ENCODE assay signal across 15 cellular contexts in genomic region chr18:2910261-2910660, GRCh38.
DNase-seq lines count a peak whose midpoint lies in the region; ATAC-seq, FAIRE-seq and TF ChIP-seq lines count a peak whose summit lies in the region.
"Had no signal": no experiment of that assay in that cellular context is flagged by ENCODE, and none has a peak within 500 bp of the region (broad histone marks: within the 10 kb centered on the region; RNA-seq: fewer than 3 reads in every experiment).

No MANE protein-coding gene starts in this region.

- in situ Hi-C loops in HepG2 (cut with HindIII; ENCODE audit: extremely low pct_ligation_motif_present, low pct_unique_long_range_greater_than_20kb), result no loop called here

- 0 out of 4 replicates have a peak, but pooled peaks of 1 of the 2 experiments have one; percentile 2 for TF ChIP-seq POLR2A in HepG2 (IDR thresholded peaks at IDR 0.05; ENCODE audit: insufficient read depth in 1 of 2, low read depth in 2 of 2, low read length in 2 of 2)
- TF ChIP-seq POLR2A in esophagus muscularis mucosa (IDR thresholded peaks at IDR 0.05; ENCODE audit: low read depth), result no peak

- H3K9me3 ChIP-seq in BLaER1, result no peaks in the 10 kb centered on the region
- H3K9me3 ChIP-seq in BLaER1 treated with 17β-estradiol and CSF1 and Interleukin-3, amounts not matched to agents 10 nM and 100 nM (replicated peaks in 1 of 11), result no peaks in the 10 kb centered on the region
- no peaks in the 10 kb centered on the region for H3K9me3 ChIP-seq in HepG2 (ENCODE audit: low read length)
- no peaks in the 10 kb centered on the region for H3K9me3 ChIP-seq in esophagus muscularis mucosa
- no peaks in the 10 kb centered on the region for H3K9me3 ChIP-seq in aorta (ENCODE audit: control insufficient read depth, low read length)
- H3K9me3 ChIP-seq: A549, BE2C had no signal

- intact Hi-C loops in HepG2 (cut with micrococcal nuclease; ENCODE audit: unreplicated experiment), result no loop called here
- intact Hi-C loops in esophagus muscularis mucosa (cut with DNase I), result no loop called here
- intact Hi-C loops in aorta (cut with DNase I), result no loop called here

- no TSS peak for BruUV-seq in HepG2 (replicated peaks; lab: Mats Ljungman, UMichigan)

- H3K27ac ChIP-seq in BLaER1 (peak overlapping the region; percentile 48), HepG2 (ENCODE audit: extremely low read length, insufficient read depth, low read length) (no peak overlapping the region), esophagus muscularis mucosa (replicated peaks in 1 of 4) (no peak overlapping the region), aorta (ENCODE audit: low read depth in 1 of 2, low read length in 2 of 2) (no peak overlapping the region)
- no peak overlapping the region for H3K27ac ChIP-seq in BLaER1 treated with 17β-estradiol and CSF1 and Interleukin-3, amounts not matched to agents 10 nM and 100 nM
- H3K27ac ChIP-seq: A549, GM23248 had no signal

- FAIRE-seq in HepG2 (lab: Jason Lieb, UNC), result no peak
- FAIRE-seq: A549, H54, HTR-8/SVneo had no signal

- H4K20me1 ChIP-seq in BLaER1, result no peaks in the 10 kb centered on the region
- H4K20me1 ChIP-seq in BLaER1 treated with 17β-estradiol and CSF1 and Interleukin-3, amounts not matched to agents 10 nM and 100 nM, result peaks cover 0 to 100% (median 37%) of the 10 kb centered on the region in 11 experiments; a peak in 18 of 22 replicates
- peaks cover 10% of the 10 kb centered on the region for H4K20me1 ChIP-seq in HepG2 (ENCODE audit: insufficient read depth, low read length)

- H3K9ac ChIP-seq in BLaER1 (peak overlapping the region; percentile 4; the same call in 1 of the 2 replicates), HepG2 (ENCODE audit: insufficient read depth, low read depth, low read length) (no peak overlapping the region)
- no peak overlapping the region for H3K9ac ChIP-seq in BLaER1 treated with 17β-estradiol and CSF1 and Interleukin-3, amounts not matched to agents 10 nM and 100 nM
- H3K9ac ChIP-seq: GM23248 had no signal

- DNase-seq in HepG2 (ENCODE audit: low spot score) (no peak), NCI-H748 (lab: John Stamatoyannopoulos, UW; ENCODE audit: unreplicated experiment) (no peak), esophagus muscularis mucosa (ENCODE audit: extremely low spot score) (no peak), aorta (no peak)
- DNase-seq in stimulated activated CD8-positive, alpha-beta memory T cell treated with anti-CD3 and anti-CD28 coated beads, Interleukin-4, amount 100 ng/mL, for 48 hours, result peak; percentile 15
- no peak for DNase-seq in stimulated activated CD4-positive, alpha-beta T cell treated with anti-CD3 and anti-CD28 coated beads, Interleukin-4, amount 100 ng/mL, for 1 hour
- DNase-seq: BE2C, DMS 273 treated with DMSO at 0.1 percent for 48 hours, GM23248 had no signal

- no peak overlapping the region for H2AFZ ChIP-seq in HepG2 (ENCODE audit: low read length)
- H2AFZ ChIP-seq: GM23248 had no signal

- CTCF ChIA-PET in HepG2 (lab: Yijun Ruan, JAX; ENCODE audit: low intra/inter-chr PET ratio, low total read pairs), result no interaction called here

- no peak for TF ChIP-seq CTCF in HepG2 (CRISPR knock-in tag; IDR thresholded peaks at IDR 0.05)
- no peak for TF ChIP-seq CTCF in esophagus muscularis mucosa (IDR thresholded peaks at IDR 0.05)

- TF ChIP-seq RAD21 in HepG2 (CRISPR knock-in tag; IDR thresholded peaks at IDR 0.05), result no peak

- H3K4me3 ChIP-seq in BLaER1 (no peak overlapping the region), HepG2 (replicated peaks in 1 of 3; ENCODE audit: insufficient read depth in 1 of 3, low read depth in 2 of 3, low read length in 3 of 3) (no peak overlapping the region), esophagus muscularis mucosa (no peak overlapping the region), aorta (ENCODE audit: low read length in 2 of 2) (no peak overlapping the region)
- no peak overlapping the region for H3K4me3 ChIP-seq in BLaER1 treated with 17β-estradiol and CSF1 and Interleukin-3, amounts not matched to agents 10 nM and 100 nM
- H3K4me3 ChIP-seq: A549, GM23248 had no signal

- no peak for TF ChIP-seq EP300 in HepG2 (IDR thresholded peaks at IDR 0.05; ENCODE audit: low read depth in 2 of 2, low read length in 2 of 2)
- no peak for TF ChIP-seq EP300 in HepG2 (CRISPR knock-in tag; IDR thresholded peaks at IDR 0.05; ENCODE audit: borderline replicate concordance)
- no peak for TF ChIP-seq EP300 in esophagus muscularis mucosa (IDR thresholded peaks at IDR 0.05)

- peaks cover 15% of the 10 kb centered on the region for H3K36me3 ChIP-seq in BLaER1
- peaks cover 0 to 88% (median 5%) of the 10 kb centered on the region in 11 experiments; a peak in 16 of 22 replicates for H3K36me3 ChIP-seq in BLaER1 treated with 17β-estradiol and CSF1 and Interleukin-3, amounts not matched to agents 10 nM and 100 nM
- H3K36me3 ChIP-seq in HepG2 (replicated peaks in 1 of 2; ENCODE audit: control insufficient read depth in 1 of 2, insufficient read depth in 2 of 2, low read length in 2 of 2), result peaks cover 27 to 53% of the 10 kb centered on the region in 2 experiments
- H3K36me3 ChIP-seq in esophagus muscularis mucosa, result peaks cover 6 to 56% (median 44%) of the 10 kb centered on the region in 4 donors
- peaks cover 0 to 2% of the 10 kb centered on the region in 2 donors for H3K36me3 ChIP-seq in aorta (ENCODE audit: control insufficient read depth in 1 of 2, insufficient read depth in 2 of 2, low read length in 1 of 2)
- H3K36me3 ChIP-seq: BE2C had no signal

- no peak for ATAC-seq in HepG2
- no peak for ATAC-seq in aorta (ENCODE audit: low FRiP score)
- ATAC-seq: A549, HCT116 had no signal

- H3K79me2 ChIP-seq in HepG2 (ENCODE audit: insufficient read depth, low read length), result peaks cover 8% of the 10 kb centered on the region

- H3K27me3 ChIP-seq in BLaER1, result peaks cover 28% of the 10 kb centered on the region
- peaks cover 0 to 26% (median 24%) of the 10 kb centered on the region in 11 experiments; a peak in 18 of 22 replicates for H3K27me3 ChIP-seq in BLaER1 treated with 17β-estradiol and CSF1 and Interleukin-3, amounts not matched to agents 10 nM and 100 nM
- H3K27me3 ChIP-seq in HepG2 (ENCODE audit: control insufficient read depth in 1 of 2, insufficient read depth in 2 of 2, low read length in 2 of 2), result no peaks in the 10 kb centered on the region
- H3K27me3 ChIP-seq in esophagus muscularis mucosa, result peaks cover 6 to 57% (median 10%) of the 10 kb centered on the region in 4 donors
- no peaks in the 10 kb centered on the region for H3K27me3 ChIP-seq in aorta (ENCODE audit: control insufficient read depth in 1 of 2, insufficient read depth in 2 of 2, low read length in 1 of 2)
- H3K27me3 ChIP-seq: BE2C had no signal

- 94% methylated on average over 3 of the region's 10 CpGs for WGBS in HepG2 (ENCODE audit: low lambda C conversion rate)
- WGBS in esophagus muscularis mucosa, result 20% methylated on average over 1 of the region's 10 CpGs
- 92 to 95% methylated on average over 10 of the region's 10 CpGs for WGBS in aorta, 2 donors

- H3K4me2 ChIP-seq in BLaER1 (peak overlapping the region; percentile 86), HepG2 (ENCODE audit: low read depth, low read length) (no peak overlapping the region)
- H3K4me2 ChIP-seq in BLaER1 treated with 17β-estradiol and CSF1 and Interleukin-3, amounts not matched to agents 10 nM and 100 nM, result peak overlapping the region in 8 of 11 experiments; percentile 2 to 88 (median 70); a peak in 12 of 22 replicates
- H3K4me2 ChIP-seq: A549 had no signal

- POLR2A ChIA-PET in HepG2 (lab: Yijun Ruan, JAX), result no interaction called here

- H3K4me1 ChIP-seq in BLaER1, result peaks cover 91% of the 10 kb centered on the region
- H3K4me1 ChIP-seq in BLaER1 treated with 17β-estradiol and CSF1 and Interleukin-3, amounts not matched to agents 10 nM and 100 nM, result peaks cover 82 to 99% (median 92%) of the 10 kb centered on the region in 10 experiments
- H3K4me1 ChIP-seq in HepG2 (ENCODE audit: insufficient read depth, low read length), result peaks cover 24% of the 10 kb centered on the region
- peaks cover 6 to 41% (median 24%) of the 10 kb centered on the region in 4 donors for H3K4me1 ChIP-seq in esophagus muscularis mucosa
- no peaks in the 10 kb centered on the region for H3K4me1 ChIP-seq in aorta (ENCODE audit: control insufficient read depth in 1 of 2, insufficient read depth in 2 of 2, low read length in 2 of 2)
- H3K4me1 ChIP-seq: BE2C had no signal

TF ChIP-seq in HepG2, 621 proteins besides CTCF, POLR2A, EP300 and RAD21:
- TF ChIP-seq KMT2A (CRISPR knock-in tag; IDR thresholded peaks at IDR 0.05) (no peak), RBM22 (optimal IDR thresholded peaks at IDR 0.05; ENCODE audit: low read length) (peak; percentile 46), AGO2 (optimal IDR thresholded peaks at IDR 0.05; ENCODE audit: low read depth, low read length) (peak; percentile 91)
